Comparison of ENCODE assay signal across 12 cellular contexts in genomic region chr13:114112826-114113322, GRCh38. TPM values are rescaled to one million over a fixed set of nuclear protein-coding genes. Genes with fewer than 3 reads are reported as not detected.
DNase-seq lines count a peak whose midpoint lies in the region; ATAC-seq and TF ChIP-seq lines count a peak whose summit lies in the region.
"Had no signal": no experiment of that assay in that cellular context is flagged by ENCODE, and none has a peak within 500 bp of the region (broad histone marks: within the 10 kb centered on the region; RNA-seq: fewer than 3 reads in every experiment).

No MANE protein-coding gene starts in this region.

- no peak overlapping the region for H3K4me3 ChIP-seq in mesodermal cell (ENCODE audit: extremely low read depth, insufficient read depth, low read length, poor library complexity, severe bottlenecking)
- no peak overlapping the region for H3K4me3 ChIP-seq in upper lobe of right lung

- H3K27me3 Mint-ChIP-seq in activated naive CD8-positive, alpha-beta T cell treated with anti-CD3 and anti-CD28 coated beads, Interleukin-2, amount 50 U/mL, for 24 hours = no peaks in the 10 kb centered on the region

- peaks cover 42% of the 10 kb centered on the region for H3K36me3 ChIP-seq in mesodermal cell (ENCODE audit: control insufficient read depth, insufficient read depth, low read length)
- no peaks in the 10 kb centered on the region for H3K36me3 ChIP-seq in upper lobe of right lung
- H3K36me3 ChIP-seq: neutrophil had no signal

- ATAC-seq in Right ventricle myocardium inferior (no peak), upper lobe of right lung (no peak)
- ATAC-seq in activated naive CD8-positive, alpha-beta T cell treated with anti-CD3 and anti-CD28 coated beads, Interleukin-2, amount 50 U/mL, for 24 hours = no peak

- no peak for TF ChIP-seq CTCF in upper lobe of right lung (IDR thresholded peaks at IDR 0.05)

- DNase-seq in cardiac septum (ENCODE audit: low spot score) (peak; percentile 55), Right ventricle myocardium inferior (ENCODE audit: missing footprints) (no peak), upper lobe of right lung (peak; percentile 48), NCI-H2029 (lab: John Stamatoyannopoulos, UW) (no peak), SW480 (ENCODE audit: low spot score) (no peak), NCI-H526 treated with DMSO at 0.1 percent for 48 hours (lab: John Stamatoyannopoulos, UW) (no peak)
- peak; percentile 4 for DNase-seq in activated naive CD8-positive, alpha-beta T cell treated with anti-CD3 and anti-CD28 coated beads, Interleukin-2, amount 50 U/mL, for 24 hours
- DNase-seq: dermis blood vessel endothelial cell, NCI-H1694 treated with DMSO at 0.1 percent for 48 hours, SHP77 had no signal

- intact Hi-C loops in cardiac septum (cut with DNase I) = no loop called here
- intact Hi-C loops in Right ventricle myocardium inferior (cut with DNase I) = no loop called here
- intact Hi-C loops in upper lobe of right lung (cut with DNase I) = no loop called here

- peaks cover 75% of the 10 kb centered on the region for H3K4me1 Mint-ChIP-seq in activated naive CD8-positive, alpha-beta T cell treated with anti-CD3 and anti-CD28 coated beads, Interleukin-2, amount 50 U/mL, for 24 hours

- H3K36me3 Mint-ChIP-seq in activated naive CD8-positive, alpha-beta T cell treated with anti-CD3 and anti-CD28 coated beads, Interleukin-2, amount 50 U/mL, for 24 hours (ENCODE audit: low read depth) = peaks cover 7% of the 10 kb centered on the region

- H3K4me1 ChIP-seq in mesodermal cell (ENCODE audit: control insufficient read depth, insufficient read depth, low read length, poor library complexity, severe bottlenecking) (peaks cover 83% of the 10 kb centered on the region), upper lobe of right lung (peaks cover 21% of the 10 kb centered on the region)

- no peak overlapping the region for H3K4me3 Mint-ChIP-seq in activated naive CD8-positive, alpha-beta T cell treated with anti-CD3 and anti-CD28 coated beads, Interleukin-2, amount 50 U/mL, for 24 hours

- WGBS in mesodermal cell (ENCODE audit: insufficient coverage in 2 of 2), 2 experiments = 42 to 47% methylated on average over 9 to 12 of the region's 12 CpGs

- H3K9me3 ChIP-seq in mesodermal cell (ENCODE audit: control insufficient read depth, low read length) (no peaks in the 10 kb centered on the region), upper lobe of right lung (no peaks in the 10 kb centered on the region)
- H3K9me3 ChIP-seq: neutrophil had no signal

- no peaks in the 10 kb centered on the region for H3K27me3 ChIP-seq in upper lobe of right lung
- H3K27me3 ChIP-seq: neutrophil had no signal

- no peaks in the 10 kb centered on the region for H3K9me3 Mint-ChIP-seq in activated naive CD8-positive, alpha-beta T cell treated with anti-CD3 and anti-CD28 coated beads, Interleukin-2, amount 50 U/mL, for 24 hours

- H3K27ac ChIP-seq in mesodermal cell (ENCODE audit: low read depth, low read length, severe bottlenecking) (peak overlapping the region; percentile 82), upper lobe of right lung (no peak overlapping the region)
- H3K27ac ChIP-seq: neutrophil had no signal

- peak overlapping the region; percentile 15 for H3K27ac Mint-ChIP-seq in activated naive CD8-positive, alpha-beta T cell treated with anti-CD3 and anti-CD28 coated beads, Interleukin-2, amount 50 U/mL, for 24 hours

RNA-seq across cellular contexts. Expression of gene RASA3, which starts 19.5 kb away (rescaled TPM):
- total RNA-seq in cardiac septum (9.7 TPM), Right ventricle myocardium inferior (12.7 TPM), upper lobe of right lung (17.3 TPM)
- 52.2 TPM for polyA plus RNA-seq in mesodermal cell (2013, experiment 1 of 2)
- 45.1 TPM for polyA plus RNA-seq in mesodermal cell (2013, experiment 2 of 2)

Comparison
In these comparisons a context has a peak if more than half of its experiments do, and no peak if none do; other contexts are left out.
1. DNase-seq: peak in cardiac septum (single experiment), activated naive CD8-positive, alpha-beta T cell treated with anti-CD3 and anti-CD28 coated beads, Interleukin-2, amount 50 U/mL, for 24 hours (single experiment) and upper lobe of right lung (single experiment); none in Right ventricle myocardium inferior (single experiment), NCI-H2029 (single experiment), SW480 (single experiment) and NCI-H526 treated with DMSO at 0.1 percent for 48 hours (single experiment).